Comparison of ENCODE assay signal across 2 cellular contexts in genomic region chr5:61397238-61397637, GRCh38.
TF ChIP-seq lines count a peak whose summit lies in the region.

No MANE protein-coding gene starts in this region.

TF ChIP-seq in HEK293T, 16 proteins besides CTCF, POLR2A, EP300 and RAD21 (continued from another document):
- TF ChIP-seq PKNOX1 (IDR thresholded peaks at IDR 0.05) (peak; percentile 74), FOXM1 (IDR thresholded peaks at IDR 0.05; ENCODE audit: borderline replicate concordance) (no peak), TARDBP (IDR thresholded peaks at IDR 0.05) (no peak), ARNT (IDR thresholded peaks at IDR 0.05) (no peak), FOXA1 (IDR thresholded peaks at IDR 0.05) (no peak), LEF1 (IDR thresholded peaks at IDR 0.05; ENCODE audit: borderline replicate concordance) (no peak), BHLHE40 (IDR thresholded peaks at IDR 0.05; ENCODE audit: borderline replicate concordance) (no peak; the same call in 1 of the 2 replicates)

TF ChIP-seq in SK-N-SH, 30 proteins besides CTCF, POLR2A, EP300 and RAD21 (continued from another document):
- TF ChIP-seq ZBTB33 (IDR thresholded peaks at IDR 0.05; ENCODE audit: borderline replicate concordance, low read depth): no peak
- no peak for TF ChIP-seq YY1 (IDR thresholded peaks at IDR 0.05; ENCODE audit: low read depth)
